ENCODE assay signal across 8 cellular contexts in genomic region chr10:15097011-15097812, GRCh38. TPM values are rescaled to one million over a fixed set of nuclear protein-coding genes. Genes with fewer than 3 reads are reported as not detected.
A peak's percentile ranks its signal among the peaks of the same experiment; 100 is the strongest.
DNase-seq lines count a peak whose midpoint lies in the region; ATAC-seq and TF ChIP-seq lines count a peak whose summit lies in the region.

A gene with protein sequence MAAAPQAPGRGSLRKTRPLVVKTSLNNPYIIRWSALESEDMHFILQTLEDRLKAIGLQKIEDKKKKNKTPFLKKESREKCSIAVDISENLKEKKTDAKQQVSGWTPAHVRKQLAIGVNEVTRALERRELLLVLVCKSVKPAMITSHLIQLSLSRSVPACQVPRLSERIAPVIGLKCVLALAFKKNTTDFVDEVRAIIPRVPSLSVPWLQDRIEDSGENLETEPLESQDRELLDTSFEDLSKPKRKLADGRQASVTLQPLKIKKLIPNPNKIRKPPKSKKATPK (plus strand): TSS chr10:15097355. CDS start chr10:15103315, 5,960 bp downstream.

- H2AFZ ChIP-seq in GM23338: peak within 1 kb of the TSS; percentile 100
- H2AFZ ChIP-seq in fibroblast of lung (ENCODE audit: low read length): peak within 1 kb of the TSS; percentile 69

- H3K4me2 ChIP-seq in GM23338 (peak within 1 kb of the TSS; percentile 100), fibroblast of lung (ENCODE audit: extremely low read depth, insufficient read depth, low read length) (peak within 1 kb of the TSS; percentile 92)

- H3K4me1 ChIP-seq in GM23338 (ENCODE audit: insufficient read depth): peaks cover 3% of the 10 kb centered on the region; the same call in 1 of the 2 replicates
- H3K4me1 ChIP-seq in fibroblast of lung (ENCODE audit: control insufficient read depth, extremely low read depth, insufficient read depth, low read length): peaks cover 2% of the 10 kb centered on the region
- peaks cover 16 to 22% of the 10 kb centered on the region in 2 donors for H3K4me1 ChIP-seq in naive thymus-derived CD4-positive, alpha-beta T cell (ENCODE audit: control insufficient read depth in 2 of 2, insufficient read depth in 2 of 2, low read length in 2 of 2)

- H3K4me3 Mint-ChIP-seq in GM23338: peak within 1 kb of the TSS; percentile 98
- peak within 1 kb of the TSS; percentile 91 to 100 (median 98) for H3K4me3 Mint-ChIP-seq in naive thymus-derived CD4-positive, alpha-beta T cell
- peak within 1 kb of the TSS; percentile 80 for H3K4me3 Mint-ChIP-seq in stimulated activated memory B cell treated with anti-CD40 and anti-IgM and Interleukin-4, amounts not matched to agents 10 μg/mL and 1 μg/mL and 100 μg/mL, for 72 hours

- peaks cover 14% of the 10 kb centered on the region for H3K36me3 Mint-ChIP-seq in GM23338 (ENCODE audit: low read depth)
- peaks cover 0 to 8% (median 5%) of the 10 kb centered on the region in 5 donors for H3K36me3 Mint-ChIP-seq in naive thymus-derived CD4-positive, alpha-beta T cell
- peaks cover 8% of the 10 kb centered on the region for H3K36me3 Mint-ChIP-seq in stimulated activated memory B cell treated with anti-CD40 and anti-IgM and Interleukin-4, amounts not matched to agents 10 μg/mL and 1 μg/mL and 100 μg/mL, for 72 hours

- H4K20me1 ChIP-seq in GM23338 (replicated peaks; ENCODE audit: insufficient read depth) (peaks cover 16% of the 10 kb centered on the region), fibroblast of lung (ENCODE audit: control insufficient read depth, extremely low read depth, insufficient read depth, low read length) (no peaks in the 10 kb centered on the region)

- peaks cover 47% of the 10 kb centered on the region for H3K79me2 ChIP-seq in GM23338 (replicated peaks; ENCODE audit: insufficient read depth)
- peaks cover 33% of the 10 kb centered on the region for H3K79me2 ChIP-seq in fibroblast of lung (ENCODE audit: control insufficient read depth, insufficient read depth, low read length)

- peak within 1 kb of the TSS; percentile 98 for H3K27ac Mint-ChIP-seq in GM23338
- peak within 1 kb of the TSS; percentile 94 to 100 (median 98) for H3K27ac Mint-ChIP-seq in naive thymus-derived CD4-positive, alpha-beta T cell
- peak within 1 kb of the TSS; percentile 94 for H3K27ac Mint-ChIP-seq in stimulated activated memory B cell treated with anti-CD40 and anti-IgM and Interleukin-4, amounts not matched to agents 10 μg/mL and 1 μg/mL and 100 μg/mL, for 72 hours

- CTCF ChIA-PET in naive thymus-derived CD4-positive, alpha-beta T cell (lab: Charles Lee): interaction anchor here (0.8 kb wide), 1 partner anchor 9 kb away, joined by 3 read pairs; no protein-coding TSS in a partner anchor

- 0 out of 2 replicates have a peak, but pooled peaks cover 2% of the 10 kb centered on the region for H3K36me3 ChIP-seq in GM23338 (ENCODE audit: insufficient read depth)
- H3K36me3 ChIP-seq in fibroblast of lung (ENCODE audit: control insufficient read depth, insufficient read depth, low read length): no peaks in the 10 kb centered on the region
- H3K36me3 ChIP-seq in naive thymus-derived CD4-positive, alpha-beta T cell (ENCODE audit: control insufficient read depth in 2 of 3, insufficient read depth in 3 of 3, low read length in 3 of 3): peaks cover 0 to 17% (median 0%) of the 10 kb centered on the region in 3 experiments

- H3K27me3 ChIP-seq in GM23338 (ENCODE audit: insufficient read depth): no peaks in the 10 kb centered on the region
- H3K27me3 ChIP-seq in fibroblast of lung (ENCODE audit: control insufficient read depth, insufficient read depth, low read length): no peaks in the 10 kb centered on the region
- H3K27me3 ChIP-seq in naive thymus-derived CD4-positive, alpha-beta T cell (ENCODE audit: control insufficient read depth in 2 of 2, insufficient read depth in 2 of 2, low read length in 2 of 2): no peaks in the 10 kb centered on the region

- H3K4me3 ChIP-seq in GM23338 (peak within 1 kb of the TSS; percentile 85), fibroblast of lung (replicated peaks in 1 of 4; ENCODE audit: control extremely low read depth in 1 of 4, insufficient read depth in 1 of 4, low read depth in 3 of 4, low read length in 4 of 4) (peak within 1 kb of the TSS; percentile 71 to 97 (median 82))
- H3K4me3 ChIP-seq in naive thymus-derived CD4-positive, alpha-beta T cell (ENCODE audit: low read length): peak within 1 kb of the TSS; percentile 80

- H3K27ac ChIP-seq in GM23338 (ENCODE audit: low read depth): peak within 1 kb of the TSS; percentile 99
- peak within 1 kb of the TSS; percentile 87 for H3K27ac ChIP-seq in fibroblast of lung (ENCODE audit: insufficient read depth, low read length)
- H3K27ac ChIP-seq in naive thymus-derived CD4-positive, alpha-beta T cell (ENCODE audit: low read depth, low read length): peak within 1 kb of the TSS; percentile 94

- peaks cover 7% of the 10 kb centered on the region for H3K27me3 Mint-ChIP-seq in GM23338 (ENCODE audit: insufficient read depth, low read depth, poor library complexity)
- H3K27me3 Mint-ChIP-seq in naive thymus-derived CD4-positive, alpha-beta T cell: peaks cover 0 to 3% (median 0%) of the 10 kb centered on the region in 5 donors
- no peaks in the 10 kb centered on the region for H3K27me3 Mint-ChIP-seq in stimulated activated memory B cell treated with anti-CD40 and anti-IgM and Interleukin-4, amounts not matched to agents 10 μg/mL and 1 μg/mL and 100 μg/mL, for 72 hours

- H3K9me2 ChIP-seq in GM23338 (ENCODE audit: insufficient read depth): no peaks in the 10 kb centered on the region

- peak; percentile 96 for DNase-seq in EH (ENCODE audit: low read depth)
- DNase-seq in GM23338 (ENCODE audit: low spot score): peak; percentile 97
- DNase-seq in Kasumi-1 (lab: John Stamatoyannopoulos, UW): peak; percentile 90 to 98
- peak; percentile 95 for DNase-seq in RPMI8226
- DNase-seq in activated T-helper 1 cell treated with anti-CD3 and anti-CD28 coated beads, Interleukin-2, amount 50 U/mL, for 16 hours (ENCODE audit: low read depth in 1 of 2, low spot score in 1 of 2): peak; percentile 89 to 91
- DNase-seq in fibroblast of lung (ENCODE audit: low read depth in 2 of 2): peak; percentile 90 to 96
- peak; percentile 88 to 98 (median 95) for DNase-seq in naive thymus-derived CD4-positive, alpha-beta T cell

- ATAC-seq in GM23338: peak; percentile 89
- peak; percentile 85 for ATAC-seq in naive thymus-derived CD4-positive, alpha-beta T cell
- ATAC-seq in stimulated activated memory B cell treated with anti-CD40 and anti-IgM and Interleukin-4, amounts not matched to agents 10 μg/mL and 1 μg/mL and 100 μg/mL, for 72 hours: peak; percentile 92

- H3K4me1 Mint-ChIP-seq in GM23338: peaks cover 8% of the 10 kb centered on the region
- H3K4me1 Mint-ChIP-seq in naive thymus-derived CD4-positive, alpha-beta T cell: peaks cover 22 to 50% (median 40%) of the 10 kb centered on the region in 7 donors
- H3K4me1 Mint-ChIP-seq in stimulated activated memory B cell treated with anti-CD40 and anti-IgM and Interleukin-4, amounts not matched to agents 10 μg/mL and 1 μg/mL and 100 μg/mL, for 72 hours: peaks cover 43% of the 10 kb centered on the region

- TF ChIP-seq CTCF in GM23338 (conservative IDR thresholded peaks at IDR 0.05; ENCODE audit: low read depth in 2 of 2) (no peak), fibroblast of lung (conservative IDR thresholded peaks at IDR 0.05 in 1 of 2, IDR thresholded peaks at IDR 0.05 in 1 of 2; ENCODE audit: low read depth in 1 of 2, low read length in 2 of 2) (no peak)

- H3K9ac ChIP-seq in fibroblast of lung (ENCODE audit: insufficient read depth, low read length): peak within 1 kb of the TSS; percentile 97

- intact Hi-C loops in naive thymus-derived CD4-positive, alpha-beta T cell (cut with micrococcal nuclease): loop anchor here (1.0 to 5.0 kb wide), 12 partner anchors 9 to 1310 kb away; partner anchors contain the start of genes ACBD7 (in 2 of the 2), CDNF (in 2 of the 2), DCLRE1C (in 2 of the 2) and HSPA14 (in 2 of the 2)

- POLR2A ChIA-PET in naive thymus-derived CD4-positive, alpha-beta T cell (lab: Charles Lee): interaction anchor here (0.6 to 1.8 kb wide), 3 partner anchors 71 to 1311 kb away, joined by 3 to 5 read pairs (median 3); partner anchors contain the start of gene NMT2

- H3K9me3 Mint-ChIP-seq in GM23338: no peaks in the 10 kb centered on the region
- peaks cover 0 to 8% (median 0%) of the 10 kb centered on the region in 11 donors for H3K9me3 Mint-ChIP-seq in naive thymus-derived CD4-positive, alpha-beta T cell
- H3K9me3 Mint-ChIP-seq in stimulated activated memory B cell treated with anti-CD40 and anti-IgM and Interleukin-4, amounts not matched to agents 10 μg/mL and 1 μg/mL and 100 μg/mL, for 72 hours: no peaks in the 10 kb centered on the region

- H3F3A ChIP-seq in GM23338 (replicated peaks; ENCODE audit: low read depth): no peaks in the 10 kb centered on the region; the same call in 1 of the 2 replicates

- no peaks in the 10 kb centered on the region for H3K9me3 ChIP-seq in fibroblast of lung (ENCODE audit: control insufficient read depth, insufficient read depth, low read depth, low read length)
- H3K9me3 ChIP-seq in naive thymus-derived CD4-positive, alpha-beta T cell (ENCODE audit: control insufficient read depth in 2 of 3, low read length in 3 of 3): no peaks in the 10 kb centered on the region

TF ChIP-seq in GM23338, 12 proteins besides CTCF, POLR2A, EP300 and RAD21 (continues in another document):
- no peak for TF ChIP-seq NANOG (IDR thresholded peaks at IDR 0.05; ENCODE audit: borderline replicate concordance)
- 0 out of 2 replicates have a peak, but pooled peaks have one; percentile 9 for TF ChIP-seq ETS1 (IDR thresholded peaks at IDR 0.05)

RNA-seq across cellular contexts. Expression of the gene that starts here (rescaled TPM):
- total RNA-seq in GM23338 (2014; rRNA removed; shearing (Covaris generic)): 17.8 and 20.1 TPM in 2 replicates
- polyA plus RNA-seq in GM23338 (2016; fragmentation: Nextera tagmentation; extraction: Ambion mirVana) (42.8 and 50.7 TPM in 2 replicates), fibroblast of lung (24.7 and 26.4 TPM in 2 replicates)
- total RNA-seq in fibroblast of lung: 14.6 and 15.4 TPM in 2 replicates
- 14.9 and 16.7 TPM in 2 replicates for polyA plus RNA-seq in fibroblast of lung (2012)
- 6.4 and 8.0 TPM in 2 replicates for polyA minus RNA-seq in fibroblast of lung (ENCODE audit: low replicate concordance)
- total RNA-seq in naive thymus-derived CD4-positive, alpha-beta T cell: 10 to 100 TPM in 4 of 5 experiments, 1 to 10 TPM in 1; 7.6 to 22.4 (median 16.0) TPM
- 10 to 100 TPM; 16.6 to 36.3 TPM for polyA plus RNA-seq in naive thymus-derived CD4-positive, alpha-beta T cell

Comparison
In these comparisons a context has a peak if more than half of its experiments do, and no peak if none do; other contexts are left out.
1. Peak in every context shown above with its lines: DNase-seq, ATAC-seq, H3K4me3 ChIP-seq and H3K27ac ChIP-seq.